8 cellular contexts compared by ENCODE assay signal in genomic region chr2:37648316-37649011, GRCh38. TPM values are rescaled to one million over a fixed set of nuclear protein-coding genes. Genes with fewer than 3 reads are reported as not detected.
DNase-seq lines count a peak whose midpoint lies in the region; ATAC-seq and TF ChIP-seq lines count a peak whose summit lies in the region.

No MANE protein-coding gene starts in this region.

- H3K36me3 Mint-ChIP-seq in CD4-positive, alpha-beta memory T cell = peaks cover 55 to 71% of the 10 kb centered on the region in 2 donors
- peaks cover 51% of the 10 kb centered on the region for H3K36me3 Mint-ChIP-seq in nephron progenitor cell (ENCODE audit: low read depth)

- peak overlapping the region; percentile 85 to 98 (median 92) for H3K27ac Mint-ChIP-seq in CD4-positive, alpha-beta memory T cell
- H3K27ac Mint-ChIP-seq in nephron progenitor cell = peak overlapping the region; percentile 66

- H3K4me1 ChIP-seq in CD4-positive, alpha-beta memory T cell (ENCODE audit: insufficient read depth, low read length) = peaks cover 97% of the 10 kb centered on the region

- H3K27ac ChIP-seq in CD4-positive, alpha-beta memory T cell (ENCODE audit: low read depth, low read length) = peak overlapping the region; percentile 56
- peak overlapping the region in 1 of 2 donors; percentile 79 for H3K27ac ChIP-seq in coronary artery

- H3K4me3 Mint-ChIP-seq in CD4-positive, alpha-beta memory T cell = peak overlapping the region in 7 of 8 donors; percentile 66 to 91 (median 80)
- no peak overlapping the region for H3K4me3 Mint-ChIP-seq in nephron progenitor cell

- H3K9me3 Mint-ChIP-seq in CD4-positive, alpha-beta memory T cell = peaks cover 0 to 2% (median 0%) of the 10 kb centered on the region in 8 donors
- peaks cover 4% of the 10 kb centered on the region for H3K9me3 Mint-ChIP-seq in nephron progenitor cell

- H3K4me3 ChIP-seq in CD4-positive, alpha-beta memory T cell (ENCODE audit: low read length in 2 of 2) = peak overlapping the region in 1 of 2 donors; percentile 50
- peak overlapping the region; percentile 44 for H3K4me3 ChIP-seq in coronary artery

- CTCF ChIA-PET in CD4-positive, alpha-beta memory T cell (lab: Charles Lee; ENCODE audit: partially characterized antibody) = interaction anchor here (0.6 to 4.4 kb wide), 35 partner anchors 8 to 253 kb away, joined by 3 to 34 read pairs (median 5); partner anchors contain the start of gene CDC42EP3
- CTCF ChIA-PET in HEK293T (lab: Yijun Ruan, JAX) = interaction anchor here (0.6 kb wide), 1 partner anchor 97 kb away, joined by 3 read pairs; no protein-coding TSS in a partner anchor

- peak; percentile 42 to 76 (median 50) for DNase-seq in CD4-positive, alpha-beta memory T cell
- DNase-seq in RPMI7951 (ENCODE audit: low read depth) (peak; percentile 95), coronary artery (ENCODE audit: low spot score) (no peak), nephron progenitor cell (no peak), glomerular visceral epithelial cell (ENCODE audit: extremely low spot score) (no peak), HEK293T (ENCODE audit: extremely low spot score) (no peak), DMS114 treated with DMSO at 0.1 percent for 48 hours (lab: John Stamatoyannopoulos, UW; ENCODE audit: unreplicated experiment) (no peak)

- H3K9me3 ChIP-seq in CD4-positive, alpha-beta memory T cell (ENCODE audit: control insufficient read depth in 1 of 2, low read length in 2 of 2) = no peaks in the 10 kb centered on the region

- no peaks in the 10 kb centered on the region for H3K27me3 Mint-ChIP-seq in CD4-positive, alpha-beta memory T cell
- no peaks in the 10 kb centered on the region for H3K27me3 Mint-ChIP-seq in nephron progenitor cell (ENCODE audit: low read depth, poor library complexity)

- intact Hi-C loops in CD4-positive, alpha-beta memory T cell (cut with micrococcal nuclease) = loop anchor here (1.0 to 10.0 kb wide), 6 partner anchors 12 to 234 kb away; no protein-coding TSS in a partner anchor

- no peak for ATAC-seq in HG02973 (IDR thresholded peaks at IDR 0.05; ENCODE audit: unreplicated experiment)

- H3K36me3 ChIP-seq in CD4-positive, alpha-beta memory T cell (ENCODE audit: insufficient read depth, low read length) = peaks cover 5% of the 10 kb centered on the region

- POLR2A ChIA-PET in CD4-positive, alpha-beta memory T cell (lab: Charles Lee; ENCODE audit: partially characterized antibody) = interaction anchor here (0.6 to 8.3 kb wide), 19 partner anchors 11 to 234 kb away, joined by 3 to 129 read pairs (median 6); partner anchors contain the start of gene CDC42EP3
- POLR2A ChIA-PET in HEK293T (lab: Yijun Ruan, JAX) = no interaction called here

- H3K4me1 Mint-ChIP-seq in CD4-positive, alpha-beta memory T cell = peaks cover 76 to 96% (median 88%) of the 10 kb centered on the region in 4 donors
- peaks cover 22% of the 10 kb centered on the region for H3K4me1 Mint-ChIP-seq in nephron progenitor cell

- TF ChIP-seq CTCF in coronary artery (IDR thresholded peaks at IDR 0.05) (no peak), nephron progenitor cell (IDR thresholded peaks at IDR 0.05) (no peak)

- no peaks in the 10 kb centered on the region for H3K27me3 ChIP-seq in CD4-positive, alpha-beta memory T cell (ENCODE audit: insufficient read depth, low read length)

TF ChIP-seq in HEK293T, 16 proteins besides CTCF, POLR2A, EP300 and RAD21:
- no peak for TF ChIP-seq CTBP1 (IDR thresholded peaks at IDR 0.05; ENCODE audit: borderline replicate concordance)
- no peak for TF ChIP-seq TARDBP (IDR thresholded peaks at IDR 0.05)
- TF ChIP-seq FOXK2 (IDR thresholded peaks at IDR 0.05) = no peak
- TF ChIP-seq PKNOX1 (IDR thresholded peaks at IDR 0.05) = no peak
- no peak for TF ChIP-seq ZNF384 (IDR thresholded peaks at IDR 0.05)
- TF ChIP-seq LEF1 (IDR thresholded peaks at IDR 0.05; ENCODE audit: borderline replicate concordance) = no peak
- no peak for TF ChIP-seq FOXA1 (IDR thresholded peaks at IDR 0.05)
- no peak for TF ChIP-seq SP1 (IDR thresholded peaks at IDR 0.05)
- no peak for TF ChIP-seq ARNT (IDR thresholded peaks at IDR 0.05)
- no peak for TF ChIP-seq HDGF (IDR thresholded peaks at IDR 0.05; ENCODE audit: borderline replicate concordance)
- TF ChIP-seq ELF4 (IDR thresholded peaks at IDR 0.05) = no peak
- no peak for TF ChIP-seq SUZ12 (IDR thresholded peaks at IDR 0.05)
- TF ChIP-seq FOXM1 (IDR thresholded peaks at IDR 0.05; ENCODE audit: borderline replicate concordance) = no peak
- no peak for TF ChIP-seq L3MBTL2 (conservative IDR thresholded peaks at IDR 0.05)
- no peak for TF ChIP-seq BHLHE40 (IDR thresholded peaks at IDR 0.05; ENCODE audit: borderline replicate concordance)
- no peak for TF ChIP-seq NFRKB (IDR thresholded peaks at IDR 0.05)

RNA-seq across cellular contexts. Expression of gene CDC42EP3, which starts 23.0 kb away (rescaled TPM):
- 10 to 100 TPM; 56.1 to 60.9 TPM for total RNA-seq in CD4-positive, alpha-beta memory T cell
- polyA plus RNA-seq in CD4-positive, alpha-beta memory T cell = 100 to 1,000 TPM in 1 of 2 donors, 10 to 100 TPM in 1; 59.3 to 107 TPM
- 40.9 and 52.5 TPM in 2 replicates for total RNA-seq in RPMI7951 (2014; rRNA removed; shearing (Covaris generic))

Comparison
In these comparisons a context has a peak if more than half of its experiments do, and no peak if none do; other contexts are left out.
1. DNase-seq: peak in CD4-positive, alpha-beta memory T cell (5 of 5) and RPMI7951 (single experiment); none in coronary artery (single experiment), nephron progenitor cell (single experiment), glomerular visceral epithelial cell (single experiment), HEK293T (single experiment) and DMS114 treated with DMSO at 0.1 percent for 48 hours (single experiment).